1 cellular context compared by ENCODE assay signal in the genomic region with DNA sequence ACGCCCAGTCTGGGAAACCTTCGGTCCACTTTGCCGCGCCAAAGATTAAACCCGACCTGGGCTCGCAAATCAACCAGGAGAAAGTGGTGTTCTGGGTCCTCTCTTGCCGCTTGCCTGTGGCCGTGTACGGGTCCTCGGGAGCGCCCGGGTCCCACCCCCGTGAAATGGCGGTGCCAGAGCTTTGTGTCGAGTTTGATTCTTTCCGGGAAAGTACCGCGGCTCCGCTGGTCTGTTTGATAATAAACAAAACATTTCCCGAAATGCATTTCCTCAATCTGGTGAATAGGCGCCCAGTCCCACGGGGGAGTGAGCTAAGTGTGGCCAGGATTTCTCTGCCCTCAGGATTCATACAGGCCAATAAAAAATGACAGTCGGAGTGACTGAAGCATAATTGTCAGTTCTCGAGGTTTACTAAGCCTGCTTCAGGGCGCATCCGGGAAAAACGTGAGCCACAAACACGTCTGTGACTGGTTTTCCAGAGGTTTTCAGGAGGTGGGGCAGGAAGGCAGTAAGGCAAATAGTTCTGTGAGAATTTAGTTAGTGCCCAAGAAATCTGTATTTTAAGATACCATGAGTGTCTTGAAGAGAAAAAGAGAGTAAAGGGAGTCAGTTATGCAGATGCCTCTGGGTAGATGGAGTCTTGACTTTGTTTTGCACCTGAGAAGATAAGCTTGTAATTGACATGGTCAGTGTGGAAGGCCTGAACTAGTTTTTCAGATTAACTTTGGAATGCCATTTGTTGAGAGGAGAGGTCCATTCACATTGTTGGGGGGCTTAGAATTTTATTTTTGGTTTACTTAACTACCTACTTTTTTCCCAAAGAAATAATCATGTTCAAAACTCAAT.
A peak's percentile ranks its signal among the peaks of the same experiment; 100 is the strongest.
TF ChIP-seq lines count a peak whose summit lies in the region.

No MANE protein-coding gene starts in this region.

TF ChIP-seq in GM12878, 131 proteins besides CTCF, POLR2A, EP300 and RAD21 (continued from another document and continues in another):
- TF ChIP-seq, protein P1, sequence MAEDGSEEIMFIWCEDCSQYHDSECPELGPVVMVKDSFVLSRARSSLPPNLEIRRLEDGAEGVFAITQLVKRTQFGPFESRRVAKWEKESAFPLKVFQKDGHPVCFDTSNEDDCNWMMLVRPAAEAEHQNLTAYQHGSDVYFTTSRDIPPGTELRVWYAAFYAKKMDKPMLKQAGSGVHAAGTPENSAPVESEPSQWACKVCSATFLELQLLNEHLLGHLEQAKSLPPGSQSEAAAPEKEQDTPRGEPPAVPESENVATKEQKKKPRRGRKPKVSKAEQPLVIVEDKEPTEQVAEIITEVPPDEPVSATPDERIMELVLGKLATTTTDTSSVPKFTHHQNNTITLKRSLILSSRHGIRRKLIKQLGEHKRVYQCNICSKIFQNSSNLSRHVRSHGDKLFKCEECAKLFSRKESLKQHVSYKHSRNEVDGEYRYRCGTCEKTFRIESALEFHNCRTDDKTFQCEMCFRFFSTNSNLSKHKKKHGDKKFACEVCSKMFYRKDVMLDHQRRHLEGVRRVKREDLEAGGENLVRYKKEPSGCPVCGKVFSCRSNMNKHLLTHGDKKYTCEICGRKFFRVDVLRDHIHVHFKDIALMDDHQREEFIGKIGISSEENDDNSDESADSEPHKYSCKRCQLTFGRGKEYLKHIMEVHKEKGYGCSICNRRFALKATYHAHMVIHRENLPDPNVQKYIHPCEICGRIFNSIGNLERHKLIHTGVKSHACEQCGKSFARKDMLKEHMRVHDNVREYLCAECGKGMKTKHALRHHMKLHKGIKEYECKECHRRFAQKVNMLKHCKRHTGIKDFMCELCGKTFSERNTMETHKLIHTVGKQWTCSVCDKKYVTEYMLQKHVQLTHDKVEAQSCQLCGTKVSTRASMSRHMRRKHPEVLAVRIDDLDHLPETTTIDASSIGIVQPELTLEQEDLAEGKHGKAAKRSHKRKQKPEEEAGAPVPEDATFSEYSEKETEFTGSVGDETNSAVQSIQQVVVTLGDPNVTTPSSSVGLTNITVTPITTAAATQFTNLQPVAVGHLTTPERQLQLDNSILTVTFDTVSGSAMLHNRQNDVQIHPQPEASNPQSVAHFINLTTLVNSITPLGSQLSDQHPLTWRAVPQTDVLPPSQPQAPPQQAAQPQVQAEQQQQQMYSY (CRISPR knock-in tag; IDR thresholded peaks at IDR 0.05): no peak
- no peak for TF ChIP-seq IKZF1 (conservative IDR thresholded peaks at IDR 0.05)
- TF ChIP-seq MTA2 (IDR thresholded peaks at IDR 0.05; ENCODE audit: low read depth): 0 out of 2 replicates have a peak, but pooled peaks have one; percentile 8
- TF ChIP-seq, protein P2, sequence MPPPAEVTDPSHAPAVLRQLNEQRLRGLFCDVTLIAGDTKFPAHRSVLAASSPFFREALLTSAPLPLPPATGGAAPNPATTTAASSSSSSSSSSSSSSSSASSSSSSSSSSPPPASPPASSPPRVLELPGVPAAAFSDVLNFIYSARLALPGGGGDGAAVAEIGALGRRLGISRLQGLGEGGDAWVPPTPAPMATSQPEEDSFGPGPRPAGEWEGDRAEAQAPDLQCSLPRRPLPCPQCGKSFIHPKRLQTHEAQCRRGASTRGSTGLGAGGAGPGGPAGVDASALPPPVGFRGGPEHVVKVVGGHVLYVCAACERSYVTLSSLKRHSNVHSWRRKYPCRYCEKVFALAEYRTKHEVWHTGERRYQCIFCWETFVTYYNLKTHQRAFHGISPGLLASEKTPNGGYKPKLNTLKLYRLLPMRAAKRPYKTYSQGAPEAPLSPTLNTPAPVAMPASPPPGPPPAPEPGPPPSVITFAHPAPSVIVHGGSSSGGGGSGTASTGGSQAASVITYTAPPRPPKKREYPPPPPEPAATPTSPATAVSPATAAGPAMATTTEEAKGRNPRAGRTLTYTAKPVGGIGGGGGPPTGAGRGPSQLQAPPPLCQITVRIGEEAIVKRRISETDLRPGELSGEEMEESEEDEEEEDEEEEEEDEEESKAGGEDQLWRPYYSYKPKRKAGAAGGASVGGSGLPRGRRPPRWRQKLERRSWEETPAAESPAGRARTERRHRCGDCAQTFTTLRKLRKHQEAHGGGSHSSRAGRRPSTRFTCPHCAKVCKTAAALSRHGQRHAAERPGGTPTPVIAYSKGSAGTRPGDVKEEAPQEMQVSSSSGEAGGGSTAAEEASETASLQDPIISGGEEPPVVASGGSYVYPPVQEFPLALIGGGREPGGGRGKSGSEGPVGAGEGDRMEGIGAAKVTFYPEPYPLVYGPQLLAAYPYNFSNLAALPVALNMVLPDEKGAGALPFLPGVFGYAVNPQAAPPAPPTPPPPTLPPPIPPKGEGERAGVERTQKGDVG (CRISPR knock-in tag; IDR thresholded peaks at IDR 0.05): no peak
- TF ChIP-seq EGR1 (IDR thresholded peaks at IDR 0.05; ENCODE audit: borderline replicate concordance in 1 of 2, low read depth in 2 of 2, low read length in 2 of 2): peak in 1 of 2 experiments; percentile 77; a peak in 1 of 3 replicates
- no peak for TF ChIP-seq MYC (IDR thresholded peaks at IDR 0.05; ENCODE audit: insufficient read depth, insufficient read length, insufficient replicate concordance, low read length, severe bottlenecking)
- no peak for TF ChIP-seq ZNF207 (IDR thresholded peaks at IDR 0.05; ENCODE audit: borderline replicate concordance)
- TF ChIP-seq PAX5 (IDR thresholded peaks at IDR 0.05; ENCODE audit: borderline replicate concordance, low read depth, low read length): no peak
- TF ChIP-seq NFYA (IDR thresholded peaks at IDR 0.05; ENCODE audit: borderline replicate concordance, low read depth, low read length): no peak
- 0 out of 2 replicates have a peak, but pooled peaks have one; percentile 7 for TF ChIP-seq TBL1XR1 (IDR thresholded peaks at IDR 0.05; ENCODE audit: low read depth, low read length)
- TF ChIP-seq, protein P3, sequence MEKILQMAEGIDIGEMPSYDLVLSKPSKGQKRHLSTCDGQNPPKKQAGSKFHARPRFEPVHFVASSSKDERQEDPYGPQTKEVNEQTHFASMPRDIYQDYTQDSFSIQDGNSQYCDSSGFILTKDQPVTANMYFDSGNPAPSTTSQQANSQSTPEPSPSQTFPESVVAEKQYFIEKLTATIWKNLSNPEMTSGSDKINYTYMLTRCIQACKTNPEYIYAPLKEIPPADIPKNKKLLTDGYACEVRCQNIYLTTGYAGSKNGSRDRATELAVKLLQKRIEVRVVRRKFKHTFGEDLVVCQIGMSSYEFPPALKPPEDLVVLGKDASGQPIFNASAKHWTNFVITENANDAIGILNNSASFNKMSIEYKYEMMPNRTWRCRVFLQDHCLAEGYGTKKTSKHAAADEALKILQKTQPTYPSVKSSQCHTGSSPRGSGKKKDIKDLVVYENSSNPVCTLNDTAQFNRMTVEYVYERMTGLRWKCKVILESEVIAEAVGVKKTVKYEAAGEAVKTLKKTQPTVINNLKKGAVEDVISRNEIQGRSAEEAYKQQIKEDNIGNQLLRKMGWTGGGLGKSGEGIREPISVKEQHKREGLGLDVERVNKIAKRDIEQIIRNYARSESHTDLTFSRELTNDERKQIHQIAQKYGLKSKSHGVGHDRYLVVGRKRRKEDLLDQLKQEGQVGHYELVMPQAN (conservative IDR thresholded peaks at IDR 0.05): peak; percentile 52; the same call in 1 of the 2 replicates
- peak in 1 of 2 experiments; percentile 54; a peak in 1 of 4 replicates for TF ChIP-seq BHLHE40 (IDR thresholded peaks at IDR 0.05; ENCODE audit: borderline replicate concordance in 1 of 2, low read depth in 2 of 2, low read length in 1 of 2)
- TF ChIP-seq BCL11A (IDR thresholded peaks at IDR 0.05; ENCODE audit: low read depth, low read length): no peak
- TF ChIP-seq ZBED1 (IDR thresholded peaks at IDR 0.05; ENCODE audit: borderline replicate concordance): no peak
- no peak for TF ChIP-seq SREBF2 (IDR thresholded peaks at IDR 0.05; ENCODE audit: low read length)
- TF ChIP-seq YBX1 (IDR thresholded peaks at IDR 0.05): no peak
- TF ChIP-seq EZH2 (IDR thresholded peaks at IDR 0.05; ENCODE audit: borderline replicate concordance, control insufficient read depth, low read depth, low read length): no peak
- TF ChIP-seq STAT1 (conservative IDR thresholded peaks at IDR 0.05): no peak
- peak; percentile 40 for TF ChIP-seq RELA (IDR thresholded peaks at IDR 0.05; ENCODE audit: borderline replicate concordance, partially characterized antibody)
- TF ChIP-seq SIX5 (IDR thresholded peaks at IDR 0.05; ENCODE audit: low read depth, low read length, severe bottlenecking): no peak
- TF ChIP-seq, protein P4, sequence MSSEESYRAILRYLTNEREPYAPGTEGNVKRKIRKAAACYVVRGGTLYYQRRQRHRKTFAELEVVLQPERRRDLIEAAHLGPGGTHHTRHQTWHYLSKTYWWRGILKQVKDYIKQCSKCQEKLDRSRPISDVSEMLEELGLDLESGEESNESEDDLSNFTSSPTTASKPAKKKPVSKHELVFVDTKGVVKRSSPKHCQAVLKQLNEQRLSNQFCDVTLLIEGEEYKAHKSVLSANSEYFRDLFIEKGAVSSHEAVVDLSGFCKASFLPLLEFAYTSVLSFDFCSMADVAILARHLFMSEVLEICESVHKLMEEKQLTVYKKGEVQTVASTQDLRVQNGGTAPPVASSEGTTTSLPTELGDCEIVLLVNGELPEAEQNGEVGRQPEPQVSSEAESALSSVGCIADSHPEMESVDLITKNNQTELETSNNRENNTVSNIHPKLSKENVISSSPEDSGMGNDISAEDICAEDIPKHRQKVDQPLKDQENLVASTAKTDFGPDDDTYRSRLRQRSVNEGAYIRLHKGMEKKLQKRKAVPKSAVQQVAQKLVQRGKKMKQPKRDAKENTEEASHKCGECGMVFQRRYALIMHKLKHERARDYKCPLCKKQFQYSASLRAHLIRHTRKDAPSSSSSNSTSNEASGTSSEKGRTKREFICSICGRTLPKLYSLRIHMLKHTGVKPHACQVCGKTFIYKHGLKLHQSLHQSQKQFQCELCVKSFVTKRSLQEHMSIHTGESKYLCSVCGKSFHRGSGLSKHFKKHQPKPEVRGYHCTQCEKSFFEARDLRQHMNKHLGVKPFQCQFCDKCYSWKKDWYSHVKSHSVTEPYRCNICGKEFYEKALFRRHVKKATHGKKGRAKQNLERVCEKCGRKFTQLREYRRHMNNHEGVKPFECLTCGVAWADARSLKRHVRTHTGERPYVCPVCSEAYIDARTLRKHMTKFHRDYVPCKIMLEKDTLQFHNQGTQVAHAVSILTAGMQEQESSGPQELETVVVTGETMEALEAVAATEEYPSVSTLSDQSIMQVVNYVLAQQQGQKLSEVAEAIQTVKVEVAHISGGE (CRISPR knock-in tag; IDR thresholded peaks at IDR 0.05): no peak
- TF ChIP-seq MYB (IDR thresholded peaks at IDR 0.05; ENCODE audit: borderline replicate concordance, low read depth, low read length): no peak
- TF ChIP-seq, protein P5, sequence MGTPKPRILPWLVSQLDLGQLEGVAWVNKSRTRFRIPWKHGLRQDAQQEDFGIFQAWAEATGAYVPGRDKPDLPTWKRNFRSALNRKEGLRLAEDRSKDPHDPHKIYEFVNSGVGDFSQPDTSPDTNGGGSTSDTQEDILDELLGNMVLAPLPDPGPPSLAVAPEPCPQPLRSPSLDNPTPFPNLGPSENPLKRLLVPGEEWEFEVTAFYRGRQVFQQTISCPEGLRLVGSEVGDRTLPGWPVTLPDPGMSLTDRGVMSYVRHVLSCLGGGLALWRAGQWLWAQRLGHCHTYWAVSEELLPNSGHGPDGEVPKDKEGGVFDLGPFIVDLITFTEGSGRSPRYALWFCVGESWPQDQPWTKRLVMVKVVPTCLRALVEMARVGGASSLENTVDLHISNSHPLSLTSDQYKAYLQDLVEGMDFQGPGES (IDR thresholded peaks at IDR 0.05): no peak
- TF ChIP-seq FOXK2 (IDR thresholded peaks at IDR 0.05): no peak
- TF ChIP-seq SP1 (IDR thresholded peaks at IDR 0.05; ENCODE audit: low read depth, low read length): no peak
- TF ChIP-seq YY1 (IDR thresholded peaks at IDR 0.05; ENCODE audit: low read depth, low read length): peak; percentile 85
- TF ChIP-seq KAT2A (conservative IDR thresholded peaks at IDR 0.05; ENCODE audit: control insufficient read depth, low read depth, low read length): no peak
- TF ChIP-seq, protein P6, sequence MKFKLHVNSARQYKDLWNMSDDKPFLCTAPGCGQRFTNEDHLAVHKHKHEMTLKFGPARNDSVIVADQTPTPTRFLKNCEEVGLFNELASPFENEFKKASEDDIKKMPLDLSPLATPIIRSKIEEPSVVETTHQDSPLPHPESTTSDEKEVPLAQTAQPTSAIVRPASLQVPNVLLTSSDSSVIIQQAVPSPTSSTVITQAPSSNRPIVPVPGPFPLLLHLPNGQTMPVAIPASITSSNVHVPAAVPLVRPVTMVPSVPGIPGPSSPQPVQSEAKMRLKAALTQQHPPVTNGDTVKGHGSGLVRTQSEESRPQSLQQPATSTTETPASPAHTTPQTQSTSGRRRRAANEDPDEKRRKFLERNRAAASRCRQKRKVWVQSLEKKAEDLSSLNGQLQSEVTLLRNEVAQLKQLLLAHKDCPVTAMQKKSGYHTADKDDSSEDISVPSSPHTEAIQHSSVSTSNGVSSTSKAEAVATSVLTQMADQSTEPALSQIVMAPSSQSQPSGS (IDR thresholded peaks at IDR 0.05; ENCODE audit: low read length): no peak
- no peak for TF ChIP-seq CBX3 (IDR thresholded peaks at IDR 0.05; ENCODE audit: borderline replicate concordance, low read depth)
- TF ChIP-seq, protein P7, sequence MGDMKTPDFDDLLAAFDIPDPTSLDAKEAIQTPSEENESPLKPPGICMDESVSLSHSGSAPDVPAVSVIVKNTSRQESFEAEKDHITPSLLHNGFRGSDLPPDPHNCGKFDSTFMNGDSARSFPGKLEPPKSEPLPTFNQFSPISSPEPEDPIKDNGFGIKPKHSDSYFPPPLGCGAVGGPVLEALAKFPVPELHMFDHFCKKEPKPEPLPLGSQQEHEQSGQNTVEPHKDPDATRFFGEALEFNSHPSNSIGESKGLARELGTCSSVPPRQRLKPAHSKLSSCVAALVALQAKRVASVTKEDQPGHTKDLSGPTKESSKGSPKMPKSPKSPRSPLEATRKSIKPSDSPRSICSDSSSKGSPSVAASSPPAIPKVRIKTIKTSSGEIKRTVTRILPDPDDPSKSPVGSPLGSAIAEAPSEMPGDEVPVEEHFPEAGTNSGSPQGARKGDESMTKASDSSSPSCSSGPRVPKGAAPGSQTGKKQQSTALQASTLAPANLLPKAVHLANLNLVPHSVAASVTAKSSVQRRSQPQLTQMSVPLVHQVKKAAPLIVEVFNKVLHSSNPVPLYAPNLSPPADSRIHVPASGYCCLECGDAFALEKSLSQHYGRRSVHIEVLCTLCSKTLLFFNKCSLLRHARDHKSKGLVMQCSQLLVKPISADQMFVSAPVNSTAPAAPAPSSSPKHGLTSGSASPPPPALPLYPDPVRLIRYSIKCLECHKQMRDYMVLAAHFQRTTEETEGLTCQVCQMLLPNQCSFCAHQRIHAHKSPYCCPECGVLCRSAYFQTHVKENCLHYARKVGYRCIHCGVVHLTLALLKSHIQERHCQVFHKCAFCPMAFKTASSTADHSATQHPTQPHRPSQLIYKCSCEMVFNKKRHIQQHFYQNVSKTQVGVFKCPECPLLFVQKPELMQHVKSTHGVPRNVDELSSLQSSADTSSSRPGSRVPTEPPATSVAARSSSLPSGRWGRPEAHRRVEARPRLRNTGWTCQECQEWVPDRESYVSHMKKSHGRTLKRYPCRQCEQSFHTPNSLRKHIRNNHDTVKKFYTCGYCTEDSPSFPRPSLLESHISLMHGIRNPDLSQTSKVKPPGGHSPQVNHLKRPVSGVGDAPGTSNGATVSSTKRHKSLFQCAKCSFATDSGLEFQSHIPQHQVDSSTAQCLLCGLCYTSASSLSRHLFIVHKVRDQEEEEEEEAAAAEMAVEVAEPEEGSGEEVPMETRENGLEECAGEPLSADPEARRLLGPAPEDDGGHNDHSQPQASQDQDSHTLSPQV (IDR thresholded peaks at IDR 0.05): no peak
- TF ChIP-seq NR2F1 (conservative IDR thresholded peaks at IDR 0.05): no peak
- TF ChIP-seq, protein P8, sequence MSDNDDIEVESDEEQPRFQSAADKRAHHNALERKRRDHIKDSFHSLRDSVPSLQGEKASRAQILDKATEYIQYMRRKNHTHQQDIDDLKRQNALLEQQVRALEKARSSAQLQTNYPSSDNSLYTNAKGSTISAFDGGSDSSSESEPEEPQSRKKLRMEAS (IDR thresholded peaks at IDR 0.05; ENCODE audit: low read depth, low read length): 0 out of 2 replicates have a peak, but pooled peaks have one; percentile 40
- TF ChIP-seq FOS (IDR thresholded peaks at IDR 0.05; ENCODE audit: borderline replicate concordance, extremely low read depth, insufficient read length): no peak
- peak; percentile 45; the same call in 1 of the 2 replicates for TF ChIP-seq MXI1 (IDR thresholded peaks at IDR 0.05; ENCODE audit: low read depth, low read length)
